In genomic region chr7:112701456-112701855, GRCh38 we compare ENCODE assay signal across 23 cellular contexts.
"Had no signal": no experiment of that assay in that cellular context is flagged by ENCODE, and none has a peak within 500 bp of the region (broad histone marks: within the 10 kb centered on the region; RNA-seq: fewer than 3 reads in every experiment).

No MANE protein-coding gene starts in this region.

- H3K4me1 ChIP-seq: esophagus squamous epithelium, tibial nerve had no signal

- H3K4me3 ChIP-seq: esophagus squamous epithelium, tibial nerve had no signal

- H3K4me3 Mint-ChIP-seq: activated naive CD4-positive, alpha-beta T cell treated with anti-CD3 and anti-CD28 coated beads for 36 hours; activated naive CD8-positive, alpha-beta T cell treated with anti-CD3 and anti-CD28 coated beads, Interleukin-2, amount 10 ng/mL, durations not matched to agents 7 days and 5 days; activated T-helper 1 cell treated with anti-CD3 and anti-CD28 coated beads, Interleukin-12 subunit alpha, Interleukin-12 subunit beta, Interleukin-2, Interleukin-4 antibody, amounts not matched to agents 30 ng/mL and 10 ng/mL and 1 ng/mL, durations not matched to agents 14 hours and 24 hours and 36 hours; natural killer cell had no signal

- H3K27ac ChIP-seq: brain microvascular endothelial cell, epithelial cell of prostate, esophagus squamous epithelium, tibial nerve, VCaP had no signal

- ATAC-seq: activated CD4-positive, CD25-positive, alpha-beta regulatory T cell treated with anti-CD3 and anti-CD28 coated beads, Interleukin-2, amount 50 U/mL, for 24 hours; natural killer cell; right cardiac atrium had no signal

- H3K27me3 Mint-ChIP-seq: activated naive CD8-positive, alpha-beta T cell treated with anti-CD3 and anti-CD28 coated beads, Interleukin-2, amount 10 ng/mL, durations not matched to agents 7 days and 5 days had no signal

- H3K36me3 ChIP-seq: brain microvascular endothelial cell, esophagus squamous epithelium, tibial nerve had no signal

- H3K27me3 ChIP-seq: brain microvascular endothelial cell, esophagus squamous epithelium, tibial nerve had no signal

- DNase-seq: activated CD4-positive, alpha-beta T cell treated with anti-CD3 and anti-CD28 coated beads for 48 hours; activated CD4-positive, alpha-beta T cell treated with anti-CD3 and anti-CD28 coated beads, Interleukin-2, amount 50 U/mL, for 48 hours; activated CD8-positive, alpha-beta memory T cell treated with anti-CD3 and anti-CD28 coated beads for 24 hours; activated effector memory CD4-positive, alpha-beta T cell treated with anti-CD3 and anti-CD28 coated beads, Interleukin-2, amount 50 U/mL, for 16 hours; activated naive CD4-positive, alpha-beta T cell treated with anti-CD3 and anti-CD28 coated beads for 36 hours; activated naive CD8-positive, alpha-beta T cell treated with anti-CD3 and anti-CD28 coated beads, Interleukin-2, amount 10 ng/mL, durations not matched to agents 7 days and 5 days; brain microvascular endothelial cell; caudate nucleus; effector CD8-positive, alpha-beta T cell; esophagus squamous epithelium; foreskin melanocyte; glutamatergic neuron; midbrain; natural killer cell; right cardiac atrium; stimulated activated CD4-positive, alpha-beta T cell treated with anti-CD3 and anti-CD28 coated beads, Interleukin-2, amount 100 ng/mL, for 48 hours; stimulated activated naive CD4-positive, alpha-beta T cell treated with Interleukin-2 at 50 U/mL for 16 hours; T-helper 2 cell had no signal

- H3K9me3 Mint-ChIP-seq: activated naive CD4-positive, alpha-beta T cell treated with anti-CD3 and anti-CD28 coated beads for 36 hours; activated naive CD8-positive, alpha-beta T cell treated with anti-CD3 and anti-CD28 coated beads, Interleukin-2, amount 10 ng/mL, durations not matched to agents 7 days and 5 days; activated T-helper 1 cell treated with anti-CD3 and anti-CD28 coated beads, Interleukin-12 subunit alpha, Interleukin-12 subunit beta, Interleukin-2, Interleukin-4 antibody, amounts not matched to agents 30 ng/mL and 10 ng/mL and 1 ng/mL, durations not matched to agents 14 hours and 24 hours and 36 hours; natural killer cell had no signal

- H3K36me3 Mint-ChIP-seq: activated naive CD8-positive, alpha-beta T cell treated with anti-CD3 and anti-CD28 coated beads, Interleukin-2, amount 10 ng/mL, durations not matched to agents 7 days and 5 days; natural killer cell had no signal

- H3K27ac Mint-ChIP-seq: activated naive CD4-positive, alpha-beta T cell treated with anti-CD3 and anti-CD28 coated beads for 36 hours; activated naive CD8-positive, alpha-beta T cell treated with anti-CD3 and anti-CD28 coated beads, Interleukin-2, amount 10 ng/mL, durations not matched to agents 7 days and 5 days; activated T-helper 1 cell treated with anti-CD3 and anti-CD28 coated beads, Interleukin-12 subunit alpha, Interleukin-12 subunit beta, Interleukin-2, Interleukin-4 antibody, amounts not matched to agents 30 ng/mL and 10 ng/mL and 1 ng/mL, durations not matched to agents 14 hours and 24 hours and 36 hours; natural killer cell had no signal

- H3K4me1 Mint-ChIP-seq: activated naive CD8-positive, alpha-beta T cell treated with anti-CD3 and anti-CD28 coated beads, Interleukin-2, amount 10 ng/mL, durations not matched to agents 7 days and 5 days; natural killer cell had no signal
